9 cellular contexts compared by ENCODE assay signal in genomic region chr9:29211681-29212589, GRCh38. TPM values are rescaled to one million over a fixed set of nuclear protein-coding genes. Genes with fewer than 3 reads are reported as not detected.
DNase-seq lines count a peak whose midpoint lies in the region; ATAC-seq, FAIRE-seq and TF ChIP-seq lines count a peak whose summit lies in the region.
"Had no signal": no experiment of that assay in that cellular context is flagged by ENCODE, and none has a peak within 500 bp of the region (broad histone marks: within the 10 kb centered on the region; RNA-seq: fewer than 3 reads in every experiment).

No MANE protein-coding gene starts in this region.

- POLR2A ChIA-PET in GM12878 (lab: Charles Lee): no interaction called here

- in situ Hi-C loops in GM12878 (cut with MboI): no loop called here

- intact Hi-C loops in GM12878 (cut with micrococcal nuclease; ENCODE audit: unreplicated experiment): loop anchor here (10.0 kb wide), 1 partner anchor 57 kb away; no protein-coding TSS in a partner anchor

- no peak overlapping the region for H3K4me2 ChIP-seq in GM12878 (ENCODE audit: control insufficient read depth, insufficient read depth)

- no peaks in the 10 kb centered on the region for H3K9me3 ChIP-seq in GM12878 (replicated peaks; ENCODE audit: control insufficient read depth, insufficient read depth, low read length)
- H3K9me3 ChIP-seq in small intestine (ENCODE audit: control insufficient read depth, low read depth): no peaks in the 10 kb centered on the region

- no peak overlapping the region for H3K9ac ChIP-seq in GM12878 (ENCODE audit: control insufficient read depth, insufficient read depth, low read length)

- CTCF ChIA-PET in GM12878 (lab: Yijun Ruan, JAX): interaction anchor here (1.9 kb wide), 1 partner anchor 9 kb away, joined by 6 read pairs; no protein-coding TSS in a partner anchor

- no TSS peak for BruUV-seq in GM12878 (replicated peaks; lab: Mats Ljungman, UMichigan)

- H3K4me1 ChIP-seq in GM12878 (ENCODE audit: control insufficient read depth, insufficient read depth, low read length): no peaks in the 10 kb centered on the region
- peaks cover 0 to 7% of the 10 kb centered on the region in 2 donors for H3K4me1 ChIP-seq in small intestine (ENCODE audit: control insufficient read depth in 2 of 2, insufficient read depth in 1 of 2, low read depth in 1 of 2, low read length in 1 of 2)

- ATAC-seq in GM19023 (IDR thresholded peaks at IDR 0.05; ENCODE audit: unreplicated experiment): peak; percentile 96
- peak; percentile 92 for ATAC-seq in HG03103 (IDR thresholded peaks at IDR 0.05; ENCODE audit: low read depth, unreplicated experiment)
- peak; percentile 95 for ATAC-seq in GM12878

- 18% methylated on average over 47 of the region's 71 CpGs for WGBS in GM12878 (ENCODE audit: insufficient coverage, insufficient replicate concordance, low lambda C conversion rate, missing lambda C conversion rate)
- WGBS in small intestine, 3 donors: 1 to 5% (median 2%) methylated on average over 36 to 71 of the region's 71 CpGs

- SMC1A ChIA-PET in GM12878 (lab: Charles Lee; ENCODE audit: uncharacterized antibody, unreplicated experiment): no interaction called here

- TF ChIP-seq CTCF in GM12878 (IDR thresholded peaks at IDR 0.05 in 2 of 3, conservative IDR thresholded peaks at IDR 0.05 in 1 of 3; ENCODE audit: control insufficient read depth in 2 of 3, extremely low read depth in 1 of 3, insufficient read depth in 1 of 3, low read depth in 3 of 3, low read length in 3 of 3): peak; percentile 54 to 75 (median 55)

- TF ChIP-seq EP300 in GM12878 (IDR thresholded peaks at IDR 0.05; ENCODE audit: borderline replicate concordance in 1 of 2, control insufficient read depth in 1 of 2, low read depth in 2 of 2, low read length in 2 of 2): no peak

- no peaks in the 10 kb centered on the region for H3K36me3 ChIP-seq in GM12878 (ENCODE audit: control insufficient read depth in 2 of 2, insufficient read depth in 2 of 2, low read length in 1 of 2)
- no peaks in the 10 kb centered on the region for H3K36me3 ChIP-seq in small intestine (ENCODE audit: control insufficient read depth in 2 of 2, insufficient read depth in 2 of 2, low read length in 2 of 2)

- no peaks in the 10 kb centered on the region for H3K79me2 ChIP-seq in GM12878 (ENCODE audit: control insufficient read depth, insufficient read depth, low read length)

- no peak for TF ChIP-seq POLR2A in GM12878 (IDR thresholded peaks at IDR 0.05; ENCODE audit: low read depth, low read length)

- FAIRE-seq in GM12878 (lab: Jason Lieb, UNC) (no peak), small intestine (lab: Jason Lieb, UNC) (no peak)

- H4K20me1 ChIP-seq in GM12878 (ENCODE audit: control insufficient read depth, insufficient read depth): no peaks in the 10 kb centered on the region

- RAD21 ChIA-PET in GM12878 (lab: Charles Lee; ENCODE audit: unreplicated experiment): no interaction called here

- H3K4me3 ChIP-seq in GM12878 (no peak overlapping the region), small intestine (ENCODE audit: low read depth in 1 of 2, low read length in 2 of 2) (peak overlapping the region; percentile 22 to 43)

- no peak overlapping the region; the same call in 1 of the 2 replicates for H2AFZ ChIP-seq in GM12878 (ENCODE audit: control insufficient read depth, low read depth, low read length)

- DNase-seq in Ammon's horn (ENCODE audit: low spot score) (peak; percentile 50), NCI-H748 (lab: John Stamatoyannopoulos, UW; ENCODE audit: unreplicated experiment) (peak; percentile 90), GM12878 (ENCODE audit: low read depth, low spot score) (no peak), inferior parietal cortex (ENCODE audit: extremely low spot score) (peak; percentile 56), small intestine (peak; percentile 19)
- no peak for DNase-seq in central memory CD4-positive, alpha-beta T cell

- peak; percentile 50 for TF ChIP-seq RAD21 in GM12878 (IDR thresholded peaks at IDR 0.05; ENCODE audit: insufficient read depth, low read depth, low read length)

- no peak overlapping the region for H3K27ac ChIP-seq in GM12878 (ENCODE audit: control insufficient read depth, insufficient read depth)
- no peak overlapping the region for H3K27ac ChIP-seq in small intestine (ENCODE audit: low read depth in 1 of 2, low read length in 1 of 2)

- H3K27me3 ChIP-seq in GM12878 (replicated peaks in 1 of 2; ENCODE audit: control insufficient read depth in 2 of 2, insufficient read depth in 2 of 2, low read length in 1 of 2) (peaks cover 3 to 7% of the 10 kb centered on the region in 2 experiments), small intestine (ENCODE audit: control insufficient read depth in 2 of 2, insufficient read depth in 2 of 2, low read length in 2 of 2) (peaks cover 2 to 37% of the 10 kb centered on the region in 2 donors)

TF ChIP-seq in GM12878, 131 proteins besides CTCF, POLR2A, EP300 and RAD21:
- TF ChIP-seq BHLHE40 (IDR thresholded peaks at IDR 0.05; ENCODE audit: borderline replicate concordance in 1 of 2, low read depth in 2 of 2, low read length in 1 of 2) (no peak), E4F1 (IDR thresholded peaks at IDR 0.05; ENCODE audit: borderline replicate concordance, partially characterized antibody) (no peak), STAT1 (conservative IDR thresholded peaks at IDR 0.05) (no peak), MEF2B (IDR thresholded peaks at IDR 0.05; ENCODE audit: partially characterized antibody, poor library complexity, severe bottlenecking) (no peak), HDGF (IDR thresholded peaks at IDR 0.05) (no peak), RAD51 (IDR thresholded peaks at IDR 0.05) (no peak), SIN3A (IDR thresholded peaks at IDR 0.05; ENCODE audit: low read depth, low read length) (no peak), SMC3 (IDR thresholded peaks at IDR 0.05; ENCODE audit: borderline replicate concordance, low read length) (peak; percentile 14; the same call in 1 of the 2 replicates), CREM (IDR thresholded peaks at IDR 0.05; ENCODE audit: low read depth) (no peak), MTA2 (IDR thresholded peaks at IDR 0.05; ENCODE audit: low read depth) (no peak), ZNF217 (IDR thresholded peaks at IDR 0.05) (no peak), EGR1 (IDR thresholded peaks at IDR 0.05; ENCODE audit: borderline replicate concordance in 1 of 2, low read depth in 2 of 2, low read length in 2 of 2) (0 out of 3 replicates have a peak, but pooled peaks of 1 of the 2 experiments have one; percentile 9), SUZ12 (IDR thresholded peaks at IDR 0.05; ENCODE audit: unreplicated experiment) (no peak), FOXM1 (IDR thresholded peaks at IDR 0.05; ENCODE audit: low read depth, low read length) (no peak)

RNA-seq across cellular contexts. Expression of gene LINGO2, which starts 1.5 kb away (rescaled TPM):
- not detected in 2 replicates for total RNA-seq in GM12878 (2013; cell fraction: nucleolus; rRNA removed)
- total RNA-seq in GM12878 (2014; rRNA removed) (not detected in 2 replicates), GM12878 (2014; rRNA removed; fragmentation: Illumina TruSeq; extraction: Trizol) (not detected in 2 replicates), GM12878 (2021) (not detected in 2 replicates)
- not detected for polyA plus RNA-seq in GM12878 (2011; ENCODE audit: low read depth)
- polyA plus RNA-seq in GM12878 (2011; rRNA removed) (not detected in 2 replicates), GM12878 (2014; fragmentation: Illumina TruSeq; extraction: Trizol) (0.01 TPM in 1 of 2 replicates, not detected in the other), GM12878 (2014; fragmentation: Nextera tagmentation; extraction: Ambion mirVana) (not detected), GM12878 (2014; rRNA removed) (not detected in 2 replicates), GM12878 (2016; fragmentation: Nextera tagmentation; extraction: Ambion mirVana) (not detected), small intestine (under 1 TPM in 1 of 3 donors, not detected in 2; 0.13 TPM)
- polyA plus RNA-seq in GM12878 (2011; cell fraction: cytosol; rRNA removed): not detected in 2 replicates
- not detected in 2 replicates for polyA plus RNA-seq in GM12878 (2011; cell fraction: nucleus; rRNA removed)
- polyA plus RNA-seq in GM12878 (2012): 0.03 TPM in 1 of 2 replicates, not detected in the other
- not detected in 2 replicates for polyA minus RNA-seq in GM12878 (2011; rRNA and poly(A)+ RNA removed)
- not detected in 2 replicates for polyA minus RNA-seq in GM12878 (2011; cell fraction: cytosol; rRNA and poly(A)+ RNA removed)
- not detected in 2 replicates for polyA minus RNA-seq in GM12878 (2011; cell fraction: nucleus; rRNA and poly(A)+ RNA removed)
- polyA plus RNA-seq: IgD-negative memory B cell had no signal

Comparison
In these comparisons a context has a peak if more than half of its experiments do, and no peak if none do; other contexts are left out.
1. DNase-seq: peak in Ammon's horn (single experiment), NCI-H748 (single experiment), inferior parietal cortex (single experiment) and small intestine (single experiment); none in GM12878 (single experiment) and central memory CD4-positive, alpha-beta T cell (single experiment).
2. Peak in every context shown above with its lines, with median percentiles within 50 percentile points of each other: ATAC-seq.